ENCODE assay signal across 1 cellular context in the genomic region with DNA sequence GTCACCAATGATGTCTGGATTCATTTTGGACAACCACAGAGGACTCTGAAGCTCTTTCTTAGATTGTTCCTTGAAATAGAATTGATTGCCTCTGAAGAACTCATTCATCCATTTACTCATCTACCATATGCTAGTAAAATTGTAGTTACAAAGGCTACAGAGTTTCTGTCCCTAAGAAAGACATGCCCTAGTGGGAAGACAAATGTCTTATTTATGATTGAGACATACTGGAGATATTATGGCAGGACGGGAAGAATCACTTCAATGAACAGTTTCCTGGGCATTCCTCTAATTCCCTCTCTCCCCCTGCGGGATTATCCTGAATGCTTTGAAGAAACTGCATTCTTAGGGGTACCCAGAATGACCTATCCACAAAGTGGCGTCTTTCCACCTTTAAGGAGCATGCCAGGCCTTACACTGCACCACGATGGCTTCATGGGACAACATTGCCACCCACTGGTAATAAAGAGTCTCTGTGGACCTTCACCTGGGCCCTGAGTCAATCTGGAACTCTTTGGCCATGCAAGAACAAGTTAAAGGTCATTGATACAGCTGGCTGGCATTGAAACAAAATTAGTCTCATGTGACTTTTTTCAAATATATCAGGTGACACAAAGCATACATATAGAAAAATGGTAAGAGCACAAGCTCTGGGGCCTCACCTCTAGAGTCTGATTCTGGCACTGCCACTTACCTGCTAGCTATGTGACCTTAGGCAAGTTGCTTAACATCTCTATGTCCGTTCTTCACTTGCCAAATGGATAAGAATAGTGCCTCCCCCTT.
TF ChIP-seq lines count a peak whose summit lies in the region.

No MANE protein-coding gene starts in this region.

TF ChIP-seq in HepG2, 621 proteins besides CTCF, POLR2A, EP300 and RAD21 (continued from another document and continues in another):
- TF ChIP-seq, protein P1, sequence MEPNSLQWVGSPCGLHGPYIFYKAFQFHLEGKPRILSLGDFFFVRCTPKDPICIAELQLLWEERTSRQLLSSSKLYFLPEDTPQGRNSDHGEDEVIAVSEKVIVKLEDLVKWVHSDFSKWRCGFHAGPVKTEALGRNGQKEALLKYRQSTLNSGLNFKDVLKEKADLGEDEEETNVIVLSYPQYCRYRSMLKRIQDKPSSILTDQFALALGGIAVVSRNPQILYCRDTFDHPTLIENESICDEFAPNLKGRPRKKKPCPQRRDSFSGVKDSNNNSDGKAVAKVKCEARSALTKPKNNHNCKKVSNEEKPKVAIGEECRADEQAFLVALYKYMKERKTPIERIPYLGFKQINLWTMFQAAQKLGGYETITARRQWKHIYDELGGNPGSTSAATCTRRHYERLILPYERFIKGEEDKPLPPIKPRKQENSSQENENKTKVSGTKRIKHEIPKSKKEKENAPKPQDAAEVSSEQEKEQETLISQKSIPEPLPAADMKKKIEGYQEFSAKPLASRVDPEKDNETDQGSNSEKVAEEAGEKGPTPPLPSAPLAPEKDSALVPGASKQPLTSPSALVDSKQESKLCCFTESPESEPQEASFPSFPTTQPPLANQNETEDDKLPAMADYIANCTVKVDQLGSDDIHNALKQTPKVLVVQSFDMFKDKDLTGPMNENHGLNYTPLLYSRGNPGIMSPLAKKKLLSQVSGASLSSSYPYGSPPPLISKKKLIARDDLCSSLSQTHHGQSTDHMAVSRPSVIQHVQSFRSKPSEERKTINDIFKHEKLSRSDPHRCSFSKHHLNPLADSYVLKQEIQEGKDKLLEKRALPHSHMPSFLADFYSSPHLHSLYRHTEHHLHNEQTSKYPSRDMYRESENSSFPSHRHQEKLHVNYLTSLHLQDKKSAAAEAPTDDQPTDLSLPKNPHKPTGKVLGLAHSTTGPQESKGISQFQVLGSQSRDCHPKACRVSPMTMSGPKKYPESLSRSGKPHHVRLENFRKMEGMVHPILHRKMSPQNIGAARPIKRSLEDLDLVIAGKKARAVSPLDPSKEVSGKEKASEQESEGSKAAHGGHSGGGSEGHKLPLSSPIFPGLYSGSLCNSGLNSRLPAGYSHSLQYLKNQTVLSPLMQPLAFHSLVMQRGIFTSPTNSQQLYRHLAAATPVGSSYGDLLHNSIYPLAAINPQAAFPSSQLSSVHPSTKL (CRISPR knock-in tag; IDR thresholded peaks at IDR 0.05): peak; percentile 72
- no peak for TF ChIP-seq ATAD3A (CRISPR knock-in tag; IDR thresholded peaks at IDR 0.05)
- peak; percentile 49; the same call in 1 of the 2 replicates for TF ChIP-seq NR2C2 (CRISPR knock-in tag; IDR thresholded peaks at IDR 0.05; ENCODE audit: borderline replicate concordance)
- no peak for TF ChIP-seq MAF1 (CRISPR knock-in tag; IDR thresholded peaks at IDR 0.05; ENCODE audit: borderline replicate concordance)
- TF ChIP-seq TCF12 (IDR thresholded peaks at IDR 0.05): no peak
- no peak for TF ChIP-seq TCF12 (CRISPR knock-in tag; IDR thresholded peaks at IDR 0.05)
- no peak for TF ChIP-seq ZNF746 (CRISPR knock-in tag; IDR thresholded peaks at IDR 0.05)
- no peak for TF ChIP-seq ZSCAN20 (CRISPR knock-in tag; IDR thresholded peaks at IDR 0.05; ENCODE audit: borderline replicate concordance)
- no peak for TF ChIP-seq NCOA1 (CRISPR knock-in tag; IDR thresholded peaks at IDR 0.05)
- TF ChIP-seq KLF13 (CRISPR knock-in tag; IDR thresholded peaks at IDR 0.05): no peak
- no peak for TF ChIP-seq ZNF274 (CRISPR knock-in tag; IDR thresholded peaks at IDR 0.05)
- no peak for TF ChIP-seq ZNF691 (CRISPR knock-in tag; IDR thresholded peaks at IDR 0.05; ENCODE audit: borderline replicate concordance, low read depth)
- peak; percentile 98 for TF ChIP-seq SMC3 (IDR thresholded peaks at IDR 0.05; ENCODE audit: low read length)
- no peak for TF ChIP-seq SRSF4 (IDR thresholded peaks at IDR 0.05; ENCODE audit: low read depth, low read length, poor library complexity, severe bottlenecking)
- no peak for TF ChIP-seq ZNF235 (CRISPR knock-in tag; IDR thresholded peaks at IDR 0.05; ENCODE audit: borderline replicate concordance)
- TF ChIP-seq ZNF713 (CRISPR knock-in tag; IDR thresholded peaks at IDR 0.05): no peak
- TF ChIP-seq, protein P2, sequence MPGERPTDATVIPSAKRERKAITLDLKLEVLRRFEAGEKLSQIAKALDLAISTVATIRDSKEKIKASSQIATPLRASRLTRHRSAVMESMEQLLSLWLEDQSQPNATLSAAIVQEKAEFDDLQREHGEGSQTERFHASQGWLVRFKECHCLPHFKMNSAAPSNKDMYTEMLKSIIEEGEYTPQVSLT (CRISPR knock-in tag; IDR thresholded peaks at IDR 0.05; ENCODE audit: borderline replicate concordance, low read depth): no peak
- no peak for TF ChIP-seq ZNF337 (CRISPR knock-in tag; IDR thresholded peaks at IDR 0.05; ENCODE audit: borderline replicate concordance, low read depth)
- TF ChIP-seq DMTF1 (CRISPR knock-in tag; IDR thresholded peaks at IDR 0.05): no peak
- TF ChIP-seq MXI1 (IDR thresholded peaks at IDR 0.05; ENCODE audit: borderline replicate concordance, low read depth, low read length): no peak
- peak; percentile 78 for TF ChIP-seq ZMYM4 (CRISPR knock-in tag; IDR thresholded peaks at IDR 0.05)
- TF ChIP-seq ZMAT3 (CRISPR knock-in tag; conservative IDR thresholded peaks at IDR 0.05): no peak
- TF ChIP-seq, protein P3, sequence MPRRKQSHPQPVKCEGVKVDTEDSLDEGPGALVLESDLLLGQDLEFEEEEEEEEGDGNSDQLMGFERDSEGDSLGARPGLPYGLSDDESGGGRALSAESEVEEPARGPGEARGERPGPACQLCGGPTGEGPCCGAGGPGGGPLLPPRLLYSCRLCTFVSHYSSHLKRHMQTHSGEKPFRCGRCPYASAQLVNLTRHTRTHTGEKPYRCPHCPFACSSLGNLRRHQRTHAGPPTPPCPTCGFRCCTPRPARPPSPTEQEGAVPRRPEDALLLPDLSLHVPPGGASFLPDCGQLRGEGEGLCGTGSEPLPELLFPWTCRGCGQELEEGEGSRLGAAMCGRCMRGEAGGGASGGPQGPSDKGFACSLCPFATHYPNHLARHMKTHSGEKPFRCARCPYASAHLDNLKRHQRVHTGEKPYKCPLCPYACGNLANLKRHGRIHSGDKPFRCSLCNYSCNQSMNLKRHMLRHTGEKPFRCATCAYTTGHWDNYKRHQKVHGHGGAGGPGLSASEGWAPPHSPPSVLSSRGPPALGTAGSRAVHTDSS (CRISPR knock-in tag; conservative IDR thresholded peaks at IDR 0.05): no peak
- TF ChIP-seq THAP8 (CRISPR knock-in tag; IDR thresholded peaks at IDR 0.05; ENCODE audit: borderline replicate concordance): no peak
- no peak for TF ChIP-seq ZNF543 (CRISPR knock-in tag; IDR thresholded peaks at IDR 0.05)
- TF ChIP-seq SRY (CRISPR knock-in tag; IDR thresholded peaks at IDR 0.05): no peak
- TF ChIP-seq ZEB1 (IDR thresholded peaks at IDR 0.05; ENCODE audit: insufficient replicate concordance, low read depth): no peak
- TF ChIP-seq STAG1 (CRISPR knock-in tag; IDR thresholded peaks at IDR 0.05): peak; percentile 99
- no peak for TF ChIP-seq ZNF468 (CRISPR knock-in tag; IDR thresholded peaks at IDR 0.05)
- no peak for TF ChIP-seq ZBTB7A (CRISPR knock-in tag; IDR thresholded peaks at IDR 0.05)
- TF ChIP-seq ZNF367 (CRISPR knock-in tag; IDR thresholded peaks at IDR 0.05; ENCODE audit: borderline replicate concordance): no peak
- no peak; the same call in 1 of the 2 replicates for TF ChIP-seq TFE3 (CRISPR knock-in tag; IDR thresholded peaks at IDR 0.05)
- TF ChIP-seq ZNF788 (CRISPR knock-in tag; IDR thresholded peaks at IDR 0.05; ENCODE audit: borderline replicate concordance): no peak
- TF ChIP-seq CCDC6 (CRISPR knock-in tag; IDR thresholded peaks at IDR 0.05): no peak
- no peak for TF ChIP-seq ZBTB42 (CRISPR knock-in tag; IDR thresholded peaks at IDR 0.05)
- peak; percentile 44 for TF ChIP-seq POGZ (CRISPR knock-in tag; IDR thresholded peaks at IDR 0.05)
- TF ChIP-seq KLF16 (CRISPR knock-in tag; IDR thresholded peaks at IDR 0.05): peak in 1 of 2 experiments; percentile 67; a peak in 1 of 4 replicates
- TF ChIP-seq, protein P4, sequence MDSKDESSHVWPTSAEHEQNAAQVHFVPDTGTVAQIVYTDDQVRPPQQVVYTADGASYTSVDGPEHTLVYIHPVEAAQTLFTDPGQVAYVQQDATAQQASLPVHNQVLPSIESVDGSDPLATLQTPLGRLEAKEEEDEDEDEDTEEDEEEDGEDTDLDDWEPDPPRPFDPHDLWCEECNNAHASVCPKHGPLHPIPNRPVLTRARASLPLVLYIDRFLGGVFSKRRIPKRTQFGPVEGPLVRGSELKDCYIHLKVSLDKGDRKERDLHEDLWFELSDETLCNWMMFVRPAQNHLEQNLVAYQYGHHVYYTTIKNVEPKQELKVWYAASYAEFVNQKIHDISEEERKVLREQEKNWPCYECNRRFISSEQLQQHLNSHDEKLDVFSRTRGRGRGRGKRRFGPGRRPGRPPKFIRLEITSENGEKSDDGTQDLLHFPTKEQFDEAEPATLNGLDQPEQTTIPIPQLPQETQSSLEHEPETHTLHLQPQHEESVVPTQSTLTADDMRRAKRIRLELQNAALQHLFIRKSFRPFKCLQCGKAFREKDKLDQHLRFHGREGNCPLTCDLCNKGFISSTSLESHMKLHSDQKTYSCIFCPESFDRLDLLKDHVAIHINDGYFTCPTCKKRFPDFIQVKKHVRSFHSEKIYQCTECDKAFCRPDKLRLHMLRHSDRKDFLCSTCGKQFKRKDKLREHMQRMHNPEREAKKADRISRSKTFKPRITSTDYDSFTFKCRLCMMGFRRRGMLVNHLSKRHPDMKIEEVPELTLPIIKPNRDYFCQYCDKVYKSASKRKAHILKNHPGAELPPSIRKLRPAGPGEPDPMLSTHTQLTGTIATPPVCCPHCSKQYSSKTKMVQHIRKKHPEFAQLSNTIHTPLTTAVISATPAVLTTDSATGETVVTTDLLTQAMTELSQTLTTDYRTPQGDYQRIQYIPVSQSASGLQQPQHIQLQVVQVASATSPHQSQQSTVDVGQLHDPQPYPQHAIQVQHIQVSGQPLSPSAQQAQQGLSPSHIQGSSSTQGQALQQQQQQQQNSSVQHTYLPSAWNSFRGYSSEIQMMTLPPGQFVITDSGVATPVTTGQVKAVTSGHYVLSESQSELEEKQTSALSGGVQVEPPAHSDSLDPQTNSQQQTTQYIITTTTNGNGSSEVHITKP (CRISPR knock-in tag; IDR thresholded peaks at IDR 0.05; ENCODE audit: low read depth): no peak
- TF ChIP-seq ZNF124 (CRISPR knock-in tag; IDR thresholded peaks at IDR 0.05): 0 out of 2 replicates have a peak, but pooled peaks have one; percentile 74
- TF ChIP-seq ZNF615 (CRISPR knock-in tag; IDR thresholded peaks at IDR 0.05; ENCODE audit: borderline replicate concordance): no peak
- TF ChIP-seq, protein P5, sequence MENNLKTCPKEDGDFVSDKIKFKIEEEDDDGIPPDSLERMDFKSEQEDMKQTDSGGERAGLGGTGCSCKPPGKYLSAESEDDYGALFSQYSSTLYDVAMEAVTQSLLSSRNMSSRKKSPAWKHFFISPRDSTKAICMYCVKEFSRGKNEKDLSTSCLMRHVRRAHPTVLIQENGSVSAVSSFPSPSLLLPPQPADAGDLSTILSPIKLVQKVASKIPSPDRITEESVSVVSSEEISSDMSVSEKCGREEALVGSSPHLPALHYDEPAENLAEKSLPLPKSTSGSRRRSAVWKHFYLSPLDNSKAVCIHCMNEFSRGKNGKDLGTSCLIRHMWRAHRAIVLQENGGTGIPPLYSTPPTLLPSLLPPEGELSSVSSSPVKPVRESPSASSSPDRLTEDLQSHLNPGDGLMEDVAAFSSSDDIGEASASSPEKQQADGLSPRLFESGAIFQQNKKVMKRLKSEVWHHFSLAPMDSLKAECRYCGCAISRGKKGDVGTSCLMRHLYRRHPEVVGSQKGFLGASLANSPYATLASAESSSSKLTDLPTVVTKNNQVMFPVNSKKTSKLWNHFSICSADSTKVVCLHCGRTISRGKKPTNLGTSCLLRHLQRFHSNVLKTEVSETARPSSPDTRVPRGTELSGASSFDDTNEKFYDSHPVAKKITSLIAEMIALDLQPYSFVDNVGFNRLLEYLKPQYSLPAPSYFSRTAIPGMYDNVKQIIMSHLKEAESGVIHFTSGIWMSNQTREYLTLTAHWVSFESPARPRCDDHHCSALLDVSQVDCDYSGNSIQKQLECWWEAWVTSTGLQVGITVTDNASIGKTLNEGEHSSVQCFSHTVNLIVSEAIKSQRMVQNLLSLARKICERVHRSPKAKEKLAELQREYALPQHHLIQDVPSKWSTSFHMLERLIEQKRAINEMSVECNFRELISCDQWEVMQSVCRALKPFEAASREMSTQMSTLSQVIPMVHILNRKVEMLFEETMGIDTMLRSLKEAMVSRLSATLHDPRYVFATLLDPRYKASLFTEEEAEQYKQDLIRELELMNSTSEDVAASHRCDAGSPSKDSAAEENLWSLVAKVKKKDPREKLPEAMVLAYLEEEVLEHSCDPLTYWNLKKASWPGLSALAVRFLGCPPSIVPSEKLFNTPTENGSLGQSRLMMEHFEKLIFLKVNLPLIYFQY (CRISPR knock-in tag; IDR thresholded peaks at IDR 0.05; ENCODE audit: borderline replicate concordance): no peak
